1 cellular context compared by ENCODE assay signal in genomic region chr3:196378442-196378841, GRCh38.
TF ChIP-seq lines count a peak whose summit lies in the region.

No MANE protein-coding gene starts in this region.

TF ChIP-seq in GM23338, 12 proteins besides CTCF, POLR2A, EP300 and RAD21 (continued from another document):
- TF ChIP-seq ZNF462 (CRISPR knock-in tag; IDR thresholded peaks at IDR 0.05) = no peak
- no peak for TF ChIP-seq ETS1 (IDR thresholded peaks at IDR 0.05)
- no peak for TF ChIP-seq POLR2AphosphoS5 (IDR thresholded peaks at IDR 0.05; ENCODE audit: low read depth)
- no peak for TF ChIP-seq REST (IDR thresholded peaks at IDR 0.05; ENCODE audit: unreplicated experiment)
- no peak for TF ChIP-seq ZNF331 (CRISPR knock-in tag; IDR thresholded peaks at IDR 0.05; ENCODE audit: low read depth)
- no peak for TF ChIP-seq ZNF114 (CRISPR knock-in tag; IDR thresholded peaks at IDR 0.05)
- no peak for TF ChIP-seq EZH2 (IDR thresholded peaks at IDR 0.05; ENCODE audit: low read depth, unreplicated experiment)
- no peak for TF ChIP-seq STAT1 (IDR thresholded peaks at IDR 0.05; ENCODE audit: unreplicated experiment)
